ENCODE assay signal across 37 cellular contexts in genomic region chr5:126534543-126534942, GRCh38.
"Had no signal": no experiment of that assay in that cellular context is flagged by ENCODE, and none has a peak within 500 bp of the region (broad histone marks: within the 10 kb centered on the region; RNA-seq: fewer than 3 reads in every experiment).

No MANE protein-coding gene starts in this region.

- H3K4me3 Mint-ChIP-seq: activated B cell treated with CpG ODN at 0.5 μM for 24 hours; activated CD4-positive, alpha-beta memory T cell treated with anti-CD3 and anti-CD28 coated beads for 36 hours; activated CD4-positive, alpha-beta T cell treated with anti-CD3 and anti-CD28 coated beads, Interleukin-2, amount 10 ng/mL, durations not matched to agents 24 days and 14 days; activated CD8-positive, alpha-beta T cell treated with anti-CD3 and anti-CD28 coated beads for 36 hours; activated naive CD4-positive, alpha-beta T cell treated with anti-CD3 and anti-CD28 coated beads for 36 hours; activated naive CD8-positive, alpha-beta T cell treated with anti-CD3 and anti-CD28 coated beads for 36 hours; activated T-cell treated with anti-CD3 and anti-CD28 coated beads, Interleukin-2, amount 50 U/mL, for 4 hours; activated T-cell treated with anti-CD3 and anti-CD28 coated beads, Interleukin-2, amount 50 U/mL, for 72 hours; activated T-helper 1 cell treated with anti-CD3 and anti-CD28 coated beads, Interleukin-12 subunit alpha, Interleukin-12 subunit beta, Interleukin-2, Interleukin-4 antibody, amounts not matched to agents 30 ng/mL and 10 ng/mL and 1 ng/mL, durations not matched to agents 14 hours and 24 hours and 36 hours; activated T-helper 17 cell treated with anti-CD3 and anti-CD28 coated beads, Interleukin-2, amount 50 U/mL, for 72 hours; central memory CD8-positive, alpha-beta T cell; T-helper 1 cell treated with Interleukin-12 subunit alpha and Interleukin-12 subunit beta and Interleukin-4 antibody, amounts not matched to agents 30 μg/mL and 1 μg/mL, for 36 hours; T-helper 2 cell treated with Interferon-gamma antibody and Interleukin-4, amounts not matched to agents 5 μg/mL and 100 μg/mL, for 36 hours had no signal

- H3K27me3 ChIP-seq: adrenal gland, body of pancreas, brain microvascular endothelial cell, cardiac muscle cell had no signal

- H3K27ac Mint-ChIP-seq: activated B cell treated with CpG ODN at 0.5 μM for 24 hours; activated CD4-positive, alpha-beta memory T cell treated with anti-CD3 and anti-CD28 coated beads for 36 hours; activated CD4-positive, alpha-beta T cell treated with anti-CD3 and anti-CD28 coated beads, Interleukin-2, amount 10 ng/mL, durations not matched to agents 24 days and 14 days; activated CD8-positive, alpha-beta T cell treated with anti-CD3 and anti-CD28 coated beads for 36 hours; activated naive CD4-positive, alpha-beta T cell treated with anti-CD3 and anti-CD28 coated beads for 36 hours; activated naive CD4-positive, alpha-beta T cell treated with anti-CD3 and anti-CD28 coated beads, Interleukin-2, amount 50 U/mL, for 72 hours; activated naive CD8-positive, alpha-beta T cell treated with anti-CD3 and anti-CD28 coated beads for 36 hours; activated T-cell treated with anti-CD3 and anti-CD28 coated beads, Interleukin-2, amount 50 U/mL, for 72 hours; activated T-helper 1 cell treated with anti-CD3 and anti-CD28 coated beads, Interleukin-12 subunit alpha, Interleukin-12 subunit beta, Interleukin-2, Interleukin-4 antibody, amounts not matched to agents 30 ng/mL and 10 ng/mL and 1 ng/mL, durations not matched to agents 14 hours and 24 hours and 36 hours; activated T-helper 17 cell treated with anti-CD3 and anti-CD28 coated beads, Interleukin-2, amount 50 U/mL, for 72 hours; T-helper 1 cell treated with Interleukin-12 subunit alpha and Interleukin-12 subunit beta and Interleukin-4 antibody, amounts not matched to agents 30 μg/mL and 1 μg/mL, for 36 hours; T-helper 2 cell treated with Interferon-gamma antibody and Interleukin-4, amounts not matched to agents 5 μg/mL and 100 μg/mL, for 36 hours had no signal

- ATAC-seq: activated CD8-positive, alpha-beta T cell treated with anti-CD3 and anti-CD28 coated beads for 36 hours; activated naive CD4-positive, alpha-beta T cell treated with anti-CD3 and anti-CD28 coated beads, Interleukin-2, amount 50 U/mL, for 72 hours; activated T-cell treated with anti-CD3 and anti-CD28 coated beads, Interleukin-2, amount 50 U/mL, for 4 hours; activated T-cell treated with anti-CD3 and anti-CD28 coated beads, Interleukin-2, amount 50 U/mL, for 72 hours; activated T-helper 17 cell treated with anti-CD3 and anti-CD28 coated beads, Interleukin-2, amount 50 U/mL, for 72 hours; body of pancreas had no signal

- H3K36me3 Mint-ChIP-seq: activated CD4-positive, alpha-beta memory T cell treated with anti-CD3 and anti-CD28 coated beads for 36 hours; activated naive CD4-positive, alpha-beta T cell treated with anti-CD3 and anti-CD28 coated beads, Interleukin-2, amount 50 U/mL, for 72 hours; activated naive CD8-positive, alpha-beta T cell treated with anti-CD3 and anti-CD28 coated beads for 36 hours had no signal

- H3K4me1 Mint-ChIP-seq: activated B cell treated with CpG ODN at 0.5 μM for 24 hours; activated CD4-positive, alpha-beta T cell treated with anti-CD3 and anti-CD28 coated beads, Interleukin-2, amount 10 ng/mL, durations not matched to agents 24 days and 14 days; activated naive CD8-positive, alpha-beta T cell treated with anti-CD3 and anti-CD28 coated beads for 36 hours; activated T-helper 17 cell treated with anti-CD3 and anti-CD28 coated beads, Interleukin-2, amount 50 U/mL, for 72 hours; central memory CD8-positive, alpha-beta T cell had no signal

- H3K27ac ChIP-seq: adrenal gland, body of pancreas, brain microvascular endothelial cell, cardiac muscle cell, WERI-Rb-1 had no signal

- DNase-seq: activated B cell treated with CpG ODN at 0.5 μM for 24 hours; activated CD4-positive, alpha-beta memory T cell treated with anti-CD3 and anti-CD28 coated beads for 36 hours; activated CD4-positive, alpha-beta T cell treated with anti-CD3 and anti-CD28 coated beads for 4 hours; activated CD4-positive, alpha-beta T cell treated with anti-CD3 and anti-CD28 coated beads, Interleukin-2, amount 10 ng/mL, durations not matched to agents 24 days and 14 days; activated CD4-positive, alpha-beta T cell treated with anti-CD3 and anti-CD28 coated beads, Interleukin-2, amount 50 U/mL, for 1 hour; activated CD4-positive, alpha-beta T cell treated with anti-CD3 and anti-CD28 coated beads, Interleukin-2, amount 50 U/mL, for 4 hours; activated CD4-positive, CD25-positive, alpha-beta regulatory T cell treated with anti-CD3 and anti-CD28 coated beads, Interleukin-2, amount 50 U/mL, for 72 hours; activated CD8-positive, alpha-beta memory T cell treated with anti-CD3 and anti-CD28 coated beads, Interleukin-2, amount 50 U/mL, for 4 hours; activated CD8-positive, alpha-beta T cell treated with anti-CD3 and anti-CD28 coated beads for 36 hours; activated effector memory CD4-positive, alpha-beta T cell treated with anti-CD3 and anti-CD28 coated beads, Interleukin-2, amount 50 U/mL, for 16 hours; activated gamma-delta T cell treated with Interleukin-2 at 50 U/mL for 16 hours; activated naive CD4-positive, alpha-beta T cell; activated naive CD4-positive, alpha-beta T cell treated with anti-CD3 and anti-CD28 coated beads for 36 hours; activated naive CD4-positive, alpha-beta T cell treated with anti-CD3 and anti-CD28 coated beads, Interleukin-2, amount 50 U/mL, for 16 hours; activated naive CD8-positive, alpha-beta T cell treated with anti-CD3 and anti-CD28 coated beads for 36 hours; activated T-cell treated with anti-CD3 and anti-CD28 coated beads for 4 hours; activated T-cell treated with anti-CD3 and anti-CD28 coated beads, Interleukin-2, amount 50 U/mL, for 1 hour; activated T-cell treated with anti-CD3 and anti-CD28 coated beads, Interleukin-2, amount 50 U/mL, for 4 hours; activated T-cell treated with anti-CD3 and anti-CD28 coated beads, Interleukin-2, amount 50 U/mL, for 72 hours; adrenal gland; amniotic stem cell; aorta; body of pancreas; brain microvascular endothelial cell; caudate nucleus; cerebellar nuclear complex; T-helper 1 cell; T-helper 2 cell; T-helper 9 cell; WERI-Rb-1 had no signal

- H3K9me3 ChIP-seq: adrenal gland, body of pancreas had no signal

- H3K27me3 Mint-ChIP-seq: activated CD4-positive, alpha-beta memory T cell treated with anti-CD3 and anti-CD28 coated beads for 36 hours; activated CD4-positive, alpha-beta T cell treated with anti-CD3 and anti-CD28 coated beads, Interleukin-2, amount 10 ng/mL, durations not matched to agents 24 days and 14 days; activated CD8-positive, alpha-beta T cell treated with anti-CD3 and anti-CD28 coated beads for 36 hours; activated naive CD8-positive, alpha-beta T cell treated with anti-CD3 and anti-CD28 coated beads for 36 hours; activated T-helper 17 cell treated with anti-CD3 and anti-CD28 coated beads, Interleukin-2, amount 50 U/mL, for 72 hours had no signal

- H3K36me3 ChIP-seq: adrenal gland, brain microvascular endothelial cell, cardiac muscle cell, WERI-Rb-1 had no signal

- H3K4me3 ChIP-seq: adrenal gland, body of pancreas, cardiac muscle cell had no signal

- H3K9me3 Mint-ChIP-seq: activated B cell treated with CpG ODN at 0.5 μM for 24 hours; activated CD4-positive, alpha-beta memory T cell treated with anti-CD3 and anti-CD28 coated beads for 36 hours; activated CD4-positive, alpha-beta T cell treated with anti-CD3 and anti-CD28 coated beads, Interleukin-2, amount 10 ng/mL, durations not matched to agents 24 days and 14 days; activated CD8-positive, alpha-beta T cell treated with anti-CD3 and anti-CD28 coated beads for 36 hours; activated naive CD4-positive, alpha-beta T cell treated with anti-CD3 and anti-CD28 coated beads for 36 hours; activated naive CD4-positive, alpha-beta T cell treated with anti-CD3 and anti-CD28 coated beads, Interleukin-2, amount 50 U/mL, for 72 hours; activated naive CD8-positive, alpha-beta T cell treated with anti-CD3 and anti-CD28 coated beads for 36 hours; activated T-cell treated with anti-CD3 and anti-CD28 coated beads, Interleukin-2, amount 50 U/mL, for 4 hours; activated T-cell treated with anti-CD3 and anti-CD28 coated beads, Interleukin-2, amount 50 U/mL, for 72 hours; activated T-helper 1 cell treated with anti-CD3 and anti-CD28 coated beads, Interleukin-12 subunit alpha, Interleukin-12 subunit beta, Interleukin-2, Interleukin-4 antibody, amounts not matched to agents 30 ng/mL and 10 ng/mL and 1 ng/mL, durations not matched to agents 14 hours and 24 hours and 36 hours; activated T-helper 17 cell treated with anti-CD3 and anti-CD28 coated beads, Interleukin-2, amount 50 U/mL, for 72 hours; central memory CD8-positive, alpha-beta T cell; T-helper 1 cell treated with Interleukin-12 subunit alpha and Interleukin-12 subunit beta and Interleukin-4 antibody, amounts not matched to agents 30 μg/mL and 1 μg/mL, for 36 hours; T-helper 2 cell treated with Interferon-gamma antibody and Interleukin-4, amounts not matched to agents 5 μg/mL and 100 μg/mL, for 36 hours had no signal
